Comparison of ENCODE assay signal across 8 cellular contexts in genomic region chr10:21172774-21173432, GRCh38.
A peak's percentile ranks its signal among the peaks of the same experiment; 100 is the strongest.
DNase-seq lines count a peak whose midpoint lies in the region; ATAC-seq and TF ChIP-seq lines count a peak whose summit lies in the region.

No MANE protein-coding gene starts in this region.

- H3K4me3 ChIP-seq in Caco-2 (ENCODE audit: low read depth, low read length), result peak overlapping the region; percentile 91

- POLR2A ChIA-PET in Caco-2 (lab: Charles Lee), result interaction anchor here (0.6 to 1.6 kb wide), 2 partner anchors 11 to 181 kb away, joined by 4 read pairs; no protein-coding TSS in a partner anchor

- H3K9me3 Mint-ChIP-seq in Caco-2 (ENCODE audit: unreplicated experiment), result peaks cover 1% of the 10 kb centered on the region

- H3K27ac Mint-ChIP-seq in Caco-2 (ENCODE audit: unreplicated experiment), result peak overlapping the region; percentile 71

- no peaks in the 10 kb centered on the region for H3K27me3 ChIP-seq in Caco-2 (replicated peaks; ENCODE audit: control insufficient read depth, insufficient read depth, low read length)

- TF ChIP-seq CTCF in Caco-2 (IDR thresholded peaks at IDR 0.05; ENCODE audit: insufficient read depth in 1 of 2, low read depth in 1 of 2, low read length in 1 of 2, severe bottlenecking in 1 of 2, unreplicated experiment in 1 of 2), result no peak

- CTCF ChIA-PET in Caco-2 (lab: Charles Lee), result interaction anchor here (0.6 to 1.3 kb wide), 6 partner anchors 11 to 106 kb away, joined by 3 to 15 read pairs (median 4); no protein-coding TSS in a partner anchor

- H3K4me1 Mint-ChIP-seq in Caco-2 (ENCODE audit: low read depth, unreplicated experiment), result peaks cover 40% of the 10 kb centered on the region

- H3K4me3 Mint-ChIP-seq in Caco-2 (ENCODE audit: unreplicated experiment), result peak overlapping the region; percentile 94

- no peaks in the 10 kb centered on the region for H3K27me3 Mint-ChIP-seq in Caco-2 (ENCODE audit: insufficient read depth, unreplicated experiment)

- DNase-seq in Caco-2 (peak; percentile 57), NCI-H748 treated with DMSO at 0.1 percent for 48 hours (lab: John Stamatoyannopoulos, UW) (peak; percentile 60), fibroblast of peridontal ligament (ENCODE audit: extremely low read depth) (peak; percentile 2), nucleus accumbens (lab: John Stamatoyannopoulos, UW) (peak in 30 of 56 donors; percentile 6 to 70 (median 40)), OCI-M2 (lab: John Stamatoyannopoulos, UW; ENCODE audit: unreplicated experiment) (no peak), DMS79 (lab: John Stamatoyannopoulos, UW) (no peak)
- DNase-seq in activated effector memory CD4-positive, alpha-beta T cell treated with Interleukin-2 at 50 U/mL for 16 hours, result no peak

- ATAC-seq in HG03280 (IDR thresholded peaks at IDR 0.05; ENCODE audit: unreplicated experiment), result no peak

- peaks cover 30% of the 10 kb centered on the region for H3K36me3 Mint-ChIP-seq in Caco-2 (ENCODE audit: insufficient read depth, unreplicated experiment)

- intact Hi-C loops in Caco-2 (cut with micrococcal nuclease; ENCODE audit: unreplicated experiment), result loop anchor here (1.0 to 5.0 kb wide), 3 partner anchors 76 to 324 kb away; no protein-coding TSS in a partner anchor

- no peaks in the 10 kb centered on the region for H3K36me3 ChIP-seq in Caco-2 (ENCODE audit: control insufficient read depth, insufficient read depth, low read length)

- peaks cover 44% of the 10 kb centered on the region for H3K4me1 ChIP-seq in Caco-2

- no peaks in the 10 kb centered on the region for H3K9me3 ChIP-seq in Caco-2

- no TSS peak for BruUV-seq in Caco-2 (replicated peaks; lab: Mats Ljungman, UMichigan)

Comparison
In these comparisons a context has a peak if more than half of its experiments do, and no peak if none do; other contexts are left out.
1. DNase-seq: peak in Caco-2 (2 of 2), NCI-H748 treated with DMSO at 0.1 percent for 48 hours (single experiment), fibroblast of peridontal ligament (single experiment) and nucleus accumbens (30 of 56); none in activated effector memory CD4-positive, alpha-beta T cell treated with Interleukin-2 at 50 U/mL for 16 hours (single experiment), OCI-M2 (single experiment) and DMS79 (single experiment).